ENCODE assay signal across 2 cellular contexts in genomic region chr10:25492680-25493079, GRCh38.
TF ChIP-seq lines count a peak whose summit lies in the region.

No MANE protein-coding gene starts in this region.

TF ChIP-seq in SK-N-SH, 30 proteins besides CTCF, POLR2A, EP300 and RAD21 (continued from another document):
- TF ChIP-seq ZBTB33 (IDR thresholded peaks at IDR 0.05; ENCODE audit: borderline replicate concordance, low read depth) (no peak), TCF12 (IDR thresholded peaks at IDR 0.05) (no peak), ELF1 (IDR thresholded peaks at IDR 0.05) (no peak), USF2 (IDR thresholded peaks at IDR 0.05; ENCODE audit: borderline replicate concordance, low read depth, low read length) (no peak), TEAD4 (IDR thresholded peaks at IDR 0.05; ENCODE audit: borderline replicate concordance, insufficient read depth) (no peak), REST (IDR thresholded peaks at IDR 0.05; ENCODE audit: low read depth, low read length) (no peak), YY1 (IDR thresholded peaks at IDR 0.05; ENCODE audit: low read depth) (no peak), NRF1 (IDR thresholded peaks at IDR 0.05; ENCODE audit: low read depth, low read length) (no peak), GABPA (IDR thresholded peaks at IDR 0.05; ENCODE audit: low read depth) (no peak), GATA2 (CRISPR knock-in tag; IDR thresholded peaks at IDR 0.05) (no peak), POLR2AphosphoS5 (IDR thresholded peaks at IDR 0.05; ENCODE audit: low read depth, low read length) (no peak), RXRA (IDR thresholded peaks at IDR 0.05; ENCODE audit: borderline replicate concordance, low read depth) (no peak), RFX5 (IDR thresholded peaks at IDR 0.05; ENCODE audit: low read length) (no peak)
- TF ChIP-seq, protein P1, sequence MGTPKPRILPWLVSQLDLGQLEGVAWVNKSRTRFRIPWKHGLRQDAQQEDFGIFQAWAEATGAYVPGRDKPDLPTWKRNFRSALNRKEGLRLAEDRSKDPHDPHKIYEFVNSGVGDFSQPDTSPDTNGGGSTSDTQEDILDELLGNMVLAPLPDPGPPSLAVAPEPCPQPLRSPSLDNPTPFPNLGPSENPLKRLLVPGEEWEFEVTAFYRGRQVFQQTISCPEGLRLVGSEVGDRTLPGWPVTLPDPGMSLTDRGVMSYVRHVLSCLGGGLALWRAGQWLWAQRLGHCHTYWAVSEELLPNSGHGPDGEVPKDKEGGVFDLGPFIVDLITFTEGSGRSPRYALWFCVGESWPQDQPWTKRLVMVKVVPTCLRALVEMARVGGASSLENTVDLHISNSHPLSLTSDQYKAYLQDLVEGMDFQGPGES (IDR thresholded peaks at IDR 0.05; ENCODE audit: low read depth, low read length): no peak
TF ChIP-seq in SK-N-SH: peak in this region for 0.

TF ChIP-seq in SK-N-SH treated with all-trans-retinoic acid at 6 μM for 48 hours, 23 proteins besides CTCF, POLR2A, EP300 and RAD21 (continued from another document):
- TF ChIP-seq, protein P2, sequence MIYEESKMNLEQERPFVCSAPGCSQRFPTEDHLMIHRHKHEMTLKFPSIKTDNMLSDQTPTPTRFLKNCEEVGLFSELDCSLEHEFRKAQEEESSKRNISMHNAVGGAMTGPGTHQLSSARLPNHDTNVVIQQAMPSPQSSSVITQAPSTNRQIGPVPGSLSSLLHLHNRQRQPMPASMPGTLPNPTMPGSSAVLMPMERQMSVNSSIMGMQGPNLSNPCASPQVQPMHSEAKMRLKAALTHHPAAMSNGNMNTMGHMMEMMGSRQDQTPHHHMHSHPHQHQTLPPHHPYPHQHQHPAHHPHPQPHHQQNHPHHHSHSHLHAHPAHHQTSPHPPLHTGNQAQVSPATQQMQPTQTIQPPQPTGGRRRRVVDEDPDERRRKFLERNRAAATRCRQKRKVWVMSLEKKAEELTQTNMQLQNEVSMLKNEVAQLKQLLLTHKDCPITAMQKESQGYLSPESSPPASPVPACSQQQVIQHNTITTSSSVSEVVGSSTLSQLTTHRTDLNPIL (CRISPR knock-in tag; IDR thresholded peaks at IDR 0.05; ENCODE audit: low read depth): no peak
- TF ChIP-seq CSRNP3 (CRISPR knock-in tag; IDR thresholded peaks at IDR 0.05) (no peak), ZFP3 (CRISPR knock-in tag; IDR thresholded peaks at IDR 0.05) (no peak), ZFP30 (CRISPR knock-in tag; IDR thresholded peaks at IDR 0.05) (no peak), CSDC2 (CRISPR knock-in tag; IDR thresholded peaks at IDR 0.05) (no peak), ARNTL (CRISPR knock-in tag; IDR thresholded peaks at IDR 0.05; ENCODE audit: borderline replicate concordance, low read depth) (no peak), PATZ1 (CRISPR knock-in tag; IDR thresholded peaks at IDR 0.05; ENCODE audit: borderline replicate concordance) (no peak), ZC3H10 (CRISPR knock-in tag; IDR thresholded peaks at IDR 0.05) (no peak)
- TF ChIP-seq, protein P3, sequence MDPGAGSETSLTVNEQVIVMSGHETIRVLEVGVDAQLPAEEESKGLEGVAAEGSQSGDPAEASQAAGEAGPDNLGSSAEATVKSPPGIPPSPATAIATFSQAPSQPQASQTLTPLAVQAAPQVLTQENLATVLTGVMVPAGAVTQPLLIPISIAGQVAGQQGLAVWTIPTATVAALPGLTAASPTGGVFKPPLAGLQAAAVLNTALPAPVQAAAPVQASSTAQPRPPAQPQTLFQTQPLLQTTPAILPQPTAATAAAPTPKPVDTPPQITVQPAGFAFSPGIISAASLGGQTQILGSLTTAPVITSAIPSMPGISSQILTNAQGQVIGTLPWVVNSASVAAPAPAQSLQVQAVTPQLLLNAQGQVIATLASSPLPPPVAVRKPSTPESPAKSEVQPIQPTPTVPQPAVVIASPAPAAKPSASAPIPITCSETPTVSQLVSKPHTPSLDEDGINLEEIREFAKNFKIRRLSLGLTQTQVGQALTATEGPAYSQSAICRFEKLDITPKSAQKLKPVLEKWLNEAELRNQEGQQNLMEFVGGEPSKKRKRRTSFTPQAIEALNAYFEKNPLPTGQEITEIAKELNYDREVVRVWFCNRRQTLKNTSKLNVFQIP (CRISPR knock-in tag; IDR thresholded peaks at IDR 0.05; ENCODE audit: borderline replicate concordance, low read depth): no peak
